7 cellular contexts compared by ENCODE assay signal in the genomic region with DNA sequence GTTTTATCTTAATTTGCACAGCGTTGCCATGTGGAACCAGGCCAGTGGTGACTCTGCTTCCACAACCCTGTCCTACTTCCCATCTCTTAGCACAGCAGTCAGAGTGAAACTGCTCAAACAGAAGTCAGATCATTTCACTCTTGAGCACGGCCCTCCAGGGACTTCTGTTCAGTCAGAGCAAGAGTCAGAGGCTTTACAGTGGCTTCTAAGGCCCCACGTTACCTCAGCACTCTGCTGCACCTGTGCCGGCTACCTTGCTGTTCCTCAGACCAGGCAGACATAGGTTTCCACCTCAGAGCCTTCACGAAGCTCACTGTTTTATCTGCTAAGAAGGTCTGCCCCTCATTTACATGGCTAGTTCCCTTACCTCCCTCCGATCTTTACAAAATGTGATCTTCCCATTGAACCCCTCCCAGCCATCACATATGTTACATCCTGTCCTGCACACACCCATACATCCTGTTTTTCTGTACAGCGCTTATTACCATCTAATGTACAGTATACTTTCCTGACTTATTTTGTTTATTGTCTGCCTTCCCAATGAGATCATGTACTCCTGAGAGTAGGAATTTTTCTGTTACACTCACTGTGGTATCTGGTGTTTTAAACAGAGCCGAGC. TPM values are rescaled to one million over a fixed set of nuclear protein-coding genes. Genes with fewer than 3 reads are reported as not detected.
DNase-seq lines count a peak whose midpoint lies in the region; ATAC-seq and TF ChIP-seq lines count a peak whose summit lies in the region.

No MANE protein-coding gene starts in this region.

- H3K4me1 ChIP-seq in testis (peaks cover 3% of the 10 kb centered on the region), mammary epithelial cell (ENCODE audit: insufficient read depth, low read length) (no peaks in the 10 kb centered on the region)

- 86% methylated on average over 8 of the region's 8 CpGs for WGBS in testis, 2 donors
- 96% methylated on average over 7 of the region's 8 CpGs for WGBS in mammary epithelial cell (ENCODE audit: low coverage, missing lambda C conversion rate)

- dilution Hi-C loops in mammary epithelial cell (cut with HindIII; ENCODE audit: low sequenced_read_pairs), result no loop called here

- H3K4me3 ChIP-seq in testis (no peak overlapping the region), mammary epithelial cell (replicated peaks in 1 of 3; ENCODE audit: insufficient read depth in 1 of 3, low read depth in 2 of 3, low read length in 3 of 3) (no peak overlapping the region)

- H3K4me2 ChIP-seq in mammary epithelial cell (ENCODE audit: insufficient read depth, low read depth, low read length), result no peak overlapping the region

- intact Hi-C loops in testis (cut with DNase I; ENCODE audit: low total_unique reads) (no loop called here), mammary epithelial cell (cut with micrococcal nuclease) (no loop called here)

- H3K27ac ChIP-seq in testis, result no peak overlapping the region
- H3K27ac ChIP-seq in mammary epithelial cell (ENCODE audit: insufficient read depth, low read depth, low read length), result no peak overlapping the region

- H3K79me2 ChIP-seq in mammary epithelial cell (ENCODE audit: insufficient read depth, low read length), result no peaks in the 10 kb centered on the region

- H3K9me3 ChIP-seq in testis (no peaks in the 10 kb centered on the region), mammary epithelial cell (replicated peaks; ENCODE audit: insufficient read depth, low read length) (no peaks in the 10 kb centered on the region)

- H2AFZ ChIP-seq in mammary epithelial cell (ENCODE audit: low read depth, low read length), result no peak overlapping the region

- CTCF ChIA-PET in mammary epithelial cell (lab: Charles Lee; ENCODE audit: low non-redundant PET), result no interaction called here

- in situ Hi-C loops in mammary epithelial cell (cut with MboI; ENCODE audit: low sequenced_read_pairs in 2 of 2), result no loop called here

- DNase-seq in GM19238 (ENCODE audit: insufficient read length, low spot score) (peak; percentile 48), testis (no peak), NCI-H69 (lab: John Stamatoyannopoulos, UW) (no peak), mammary epithelial cell (no peak)
- peak; percentile 56 to 69 for DNase-seq in activated CD4-positive, alpha-beta T cell treated with anti-CD3 and anti-CD28 coated beads, Interleukin-2, amount 50 U/mL, for 48 hours
- DNase-seq in stimulated activated CD4-positive, alpha-beta T cell treated with anti-CD3 and anti-CD28 coated beads, Interleukin-12 subunit alpha, Interleukin-12 subunit beta, amount 100 ng/mL, for 4 hours, result peak; percentile 11

- no TSS peak for BruUV-seq in mammary epithelial cell (replicated peaks; lab: Mats Ljungman, UMichigan)

- H4K20me1 ChIP-seq in mammary epithelial cell (ENCODE audit: insufficient read depth, low read length), result no peaks in the 10 kb centered on the region

- TF ChIP-seq CTCF in testis (IDR thresholded peaks at IDR 0.05), result no peak
- TF ChIP-seq CTCF in mammary epithelial cell (conservative IDR thresholded peaks at IDR 0.05 in 1 of 2, IDR thresholded peaks at IDR 0.05 in 1 of 2; ENCODE audit: extremely low read depth in 1 of 2, insufficient read depth in 1 of 2, low read depth in 1 of 2, low read length in 2 of 2), result no peak

- no peaks in the 10 kb centered on the region for H3K27me3 ChIP-seq in testis
- H3K27me3 ChIP-seq in mammary epithelial cell (ENCODE audit: insufficient read depth, low read length), result no peaks in the 10 kb centered on the region

- ATAC-seq in HG02884 (IDR thresholded peaks at IDR 0.05; ENCODE audit: unreplicated experiment), result peak; percentile 98

- no peak overlapping the region for H3K9ac ChIP-seq in mammary epithelial cell (ENCODE audit: insufficient read depth, low read length)

- no peak for TF ChIP-seq POLR2A in testis (IDR thresholded peaks at IDR 0.05)

- no peaks in the 10 kb centered on the region for H3K36me3 ChIP-seq in testis (ENCODE audit: low read depth, missing control alignments)
- H3K36me3 ChIP-seq in mammary epithelial cell (ENCODE audit: insufficient read depth, low read length), result peaks cover 30% of the 10 kb centered on the region

RNA-seq across cellular contexts. Expression of a gene that starts 41.6 kb away (rescaled TPM):
- 100 to 1,000 TPM; 106 to 119 TPM for total RNA-seq in testis
- polyA plus RNA-seq in testis (ENCODE audit: insufficient read depth, low read depth, low replicate concordance), result 136 TPM
- total RNA-seq in mammary epithelial cell, result 100 to 1,000 TPM in 1 of 2 donors, 10 to 100 TPM in 1; 87.8 to 143 TPM
- 74.9 TPM for polyA plus RNA-seq in mammary epithelial cell
- polyA minus RNA-seq in mammary epithelial cell, result 80.6 TPM

Comparison
In these comparisons a context has a peak if more than half of its experiments do, and no peak if none do; other contexts are left out.
1. DNase-seq: peak in GM19238 (single experiment), activated CD4-positive, alpha-beta T cell treated with anti-CD3 and anti-CD28 coated beads, Interleukin-2, amount 50 U/mL, for 48 hours (2 of 2) and stimulated activated CD4-positive, alpha-beta T cell treated with anti-CD3 and anti-CD28 coated beads, Interleukin-12 subunit alpha, Interleukin-12 subunit beta, amount 100 ng/mL, for 4 hours (single experiment); none in testis (single experiment), NCI-H69 (single experiment) and mammary epithelial cell (single experiment).